1 cellular context compared by ENCODE assay signal in the genomic region with DNA sequence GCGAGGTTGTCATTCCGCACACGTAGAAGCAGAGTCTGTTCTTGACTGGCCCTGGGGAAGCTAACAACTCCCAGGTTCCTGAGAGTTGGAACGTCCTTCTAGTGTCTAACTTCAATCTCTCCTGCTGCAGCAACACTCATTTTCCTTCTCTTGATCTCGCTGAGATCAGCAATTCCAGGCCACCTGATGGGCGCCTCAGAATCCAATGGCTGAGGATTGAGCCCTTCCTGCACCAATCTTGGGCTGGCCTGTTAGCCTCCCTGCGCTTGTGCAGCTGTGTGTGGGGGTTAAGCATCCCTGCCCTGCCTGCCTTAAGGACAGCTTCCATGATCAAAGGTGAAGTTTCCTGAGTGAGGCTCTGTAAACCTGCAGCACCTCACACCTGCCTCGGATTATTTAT.
A peak's percentile ranks its signal among the peaks of the same experiment; 100 is the strongest.
TF ChIP-seq lines count a peak whose summit lies in the region.

No MANE protein-coding gene starts in this region.

TF ChIP-seq in IMR-90, 13 proteins besides CTCF, POLR2A, EP300 and RAD21:
- TF ChIP-seq MAFK (IDR thresholded peaks at IDR 0.05; ENCODE audit: low read depth, low read length) (peak; percentile 47), FOS (IDR thresholded peaks at IDR 0.05; ENCODE audit: low read depth, low read length) (no peak)
